In genomic region chr13:73288596-73288995, GRCh38 we compare ENCODE assay signal across 13 cellular contexts.
"Had no signal": no experiment of that assay in that cellular context is flagged by ENCODE, and none has a peak within 500 bp of the region (broad histone marks: within the 10 kb centered on the region; RNA-seq: fewer than 3 reads in every experiment).

No MANE protein-coding gene starts in this region.

- H3K9me3 ChIP-seq: stomach, thoracic aorta, vagina had no signal

- H3K4me3 ChIP-seq: skin epidermis, stomach, thoracic aorta, vagina had no signal

- H3K27ac ChIP-seq: parathyroid adenoma, stomach, thoracic aorta, vagina had no signal

- H3K36me3 ChIP-seq: stomach, thoracic aorta, vagina had no signal

- H3K9ac ChIP-seq: parathyroid adenoma had no signal

- H3K4me1 ChIP-seq: parathyroid adenoma, vagina had no signal

- H3K4me3 Mint-ChIP-seq: activated B cell treated with CpG ODN at 0.5 μM for 24 hours; activated naive CD4-positive, alpha-beta T cell treated with anti-CD3 and anti-CD28 coated beads, Interleukin-2, amount 10 ng/mL, durations not matched to agents 7 days and 5 days had no signal

- H3K9me3 Mint-ChIP-seq: activated B cell treated with CpG ODN at 0.5 μM for 24 hours; activated T-helper 2 cell treated with anti-CD3 and anti-CD28 coated beads, Interferon-gamma antibody, Interleukin-2, Interleukin-4, amounts not matched to agents 10 μg/mL and 5 μg/mL and 100 μg/mL, durations not matched to agents 14 hours and 24 hours and 36 hours had no signal

- H3K27me3 Mint-ChIP-seq: activated B cell treated with CpG ODN at 0.5 μM for 24 hours had no signal

- DNase-seq: activated B cell treated with CpG ODN at 0.5 μM for 24 hours; activated CD4-positive, alpha-beta T cell treated with anti-CD3 and anti-CD28 coated beads, Interleukin-2, amount 50 U/mL, for 1 hour; activated naive CD4-positive, alpha-beta T cell treated with anti-CD3 and anti-CD28 coated beads, Interleukin-2, amount 10 ng/mL, durations not matched to agents 7 days and 5 days; activated T-cell treated with anti-CD3 and anti-CD28 coated beads for 4 hours; effector CD4-positive, alpha-beta T cell; hippocampal formation; stimulated activated CD4-positive, alpha-beta T cell treated with anti-CD3 and anti-CD28 coated beads, Interleukin-4, amount 100 ng/mL, for 4 hours; stomach had no signal

- H3K27ac Mint-ChIP-seq: activated B cell treated with CpG ODN at 0.5 μM for 24 hours; activated naive CD4-positive, alpha-beta T cell treated with anti-CD3 and anti-CD28 coated beads, Interleukin-2, amount 10 ng/mL, durations not matched to agents 7 days and 5 days; activated T-helper 2 cell treated with anti-CD3 and anti-CD28 coated beads, Interferon-gamma antibody, Interleukin-2, Interleukin-4, amounts not matched to agents 10 μg/mL and 5 μg/mL and 100 μg/mL, durations not matched to agents 14 hours and 24 hours and 36 hours had no signal

- H3K27me3 ChIP-seq: stomach, vagina had no signal

- H3K4me1 Mint-ChIP-seq: activated B cell treated with CpG ODN at 0.5 μM for 24 hours; activated naive CD4-positive, alpha-beta T cell treated with anti-CD3 and anti-CD28 coated beads, Interleukin-2, amount 10 ng/mL, durations not matched to agents 7 days and 5 days had no signal
